Comparison of ENCODE assay signal across 8 cellular contexts in the genomic region with DNA sequence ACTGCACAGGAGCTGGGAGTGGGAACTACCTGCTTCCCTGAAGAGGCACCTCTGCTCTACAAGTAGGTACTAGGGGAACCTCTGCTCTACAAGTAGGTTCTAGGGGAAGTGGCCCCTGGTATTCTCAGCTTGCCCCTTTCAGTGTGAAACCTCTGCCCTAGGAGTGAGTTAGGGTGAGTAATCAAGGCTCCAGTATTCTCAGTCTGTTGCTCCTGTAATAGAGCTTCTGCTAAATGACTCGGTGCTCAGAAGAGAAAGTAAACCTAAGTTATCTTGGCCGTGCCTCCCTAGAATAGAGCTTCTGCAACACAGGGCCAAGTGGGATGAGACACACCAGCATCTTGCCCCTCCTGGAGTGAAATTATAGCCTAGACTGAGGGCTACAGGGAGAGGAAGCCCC.
DNase-seq lines count a peak whose midpoint lies in the region; ATAC-seq and TF ChIP-seq lines count a peak whose summit lies in the region.

No MANE protein-coding gene starts in this region.

- ATAC-seq in GM21423 (IDR thresholded peaks at IDR 0.05; ENCODE audit: unreplicated experiment), result peak; percentile 57
- ATAC-seq in HG03558 (IDR thresholded peaks at IDR 0.05; ENCODE audit: extremely low read depth, unreplicated experiment), result peak; percentile 41
- ATAC-seq in HG03139 (IDR thresholded peaks at IDR 0.05; ENCODE audit: unreplicated experiment), result no peak

- no peak for TF ChIP-seq CTCF in GM12864 (IDR thresholded peaks at IDR 0.05; ENCODE audit: low read depth, low read length, missing control alignments)

- DNase-seq in GM12864 (ENCODE audit: low read depth) (peak; percentile 35), kidney glomerular epithelial cell (lab: John Stamatoyannopoulos, UW) (peak; percentile 25), hippocampal formation (lab: John Stamatoyannopoulos, UW) (no peak), T1000 (lab: John Stamatoyannopoulos, UW) (no peak)
- no peak for DNase-seq in central memory CD4-positive, alpha-beta T cell

- H3K4me3 ChIP-seq in GM12864 (ENCODE audit: low read depth, low read length), result no peak overlapping the region

Comparison
In these comparisons a context has a peak if more than half of its experiments do, and no peak if none do; other contexts are left out.
1. DNase-seq: peak in GM12864 (single experiment) and kidney glomerular epithelial cell (single experiment); none in central memory CD4-positive, alpha-beta T cell (single experiment), hippocampal formation (0 of 2) and T1000 (single experiment).